28 cellular contexts compared by ENCODE assay signal in genomic region chr15:63565784-63566183, GRCh38. TPM values are rescaled to one million over a fixed set of nuclear protein-coding genes. Genes with fewer than 3 reads are reported as not detected.
A peak's percentile ranks its signal among the peaks of the same experiment; 100 is the strongest.
DNase-seq lines count a peak whose midpoint lies in the region; ATAC-seq and TF ChIP-seq lines count a peak whose summit lies in the region.
"Had no signal": no experiment of that assay in that cellular context is flagged by ENCODE, and none has a peak within 500 bp of the region (broad histone marks: within the 10 kb centered on the region; RNA-seq: fewer than 3 reads in every experiment).

No MANE protein-coding gene starts in this region.

- DNase-seq in activated naive CD4-positive, alpha-beta T cell treated with Interleukin-2 at 50 U/mL for 16 hours, result no peak
- DNase-seq in T-cell, result no peak
- DNase-seq in left colon, result no peak
- no peak for DNase-seq in stimulated activated effector memory CD8-positive, alpha-beta T cell treated with anti-CD3 and anti-CD28 coated beads, Interleukin-12 subunit alpha, Interleukin-12 subunit beta, amount 100 ng/mL, for 72 hours (ENCODE audit: low spot score in 2 of 2)
- DNase-seq in tibial artery, result no peak
- DNase-seq: ACHN; adrenal gland; C1 segment of cervical spinal cord; cortex of kidney; GF-D8; H7; kidney; MM.1S; naive B cell; NCI-H1436; NCI-H510A treated with DMSO at 0.1 percent for 48 hours; stimulated activated CD4-positive, alpha-beta T cell treated with anti-CD3 and anti-CD28 coated beads, Interleukin-15, amount 100 ng/mL, for 24 hours; stimulated activated CD8-positive, alpha-beta memory T cell treated with anti-CD3 and anti-CD28 coated beads, Interleukin-4, amount 100 ng/mL, for 48 hours; T-helper 9 cell had no signal

- intact Hi-C loops in left colon (cut with DNase I, micrococcal nuclease), result no loop called here
- intact Hi-C loops in tibial artery (cut with DNase I; ENCODE audit: low total_unique reads), result no loop called here

- ATAC-seq in T-cell (replicated peaks in 1 of 4) (no peak), left colon (peak; percentile 35), HG02885 (IDR thresholded peaks at IDR 0.05; ENCODE audit: poor library complexity, unreplicated experiment) (no peak), HG02884 (IDR thresholded peaks at IDR 0.05; ENCODE audit: unreplicated experiment) (no peak)
- ATAC-seq in stimulated activated effector memory CD8-positive, alpha-beta T cell treated with anti-CD3 and anti-CD28 coated beads, Interleukin-12 subunit alpha, Interleukin-12 subunit beta, amount 100 ng/mL, for 72 hours, result no peak
- ATAC-seq: K562, sciatic nerve had no signal

- peaks cover 14% of the 10 kb centered on the region for H3K36me3 Mint-ChIP-seq in activated naive CD4-positive, alpha-beta T cell treated with anti-CD3 and anti-CD28 coated beads, Interleukin-2, amount 50 U/mL, for 24 hours
- H3K36me3 Mint-ChIP-seq in T-cell, result peaks cover 54% of the 10 kb centered on the region
- H3K36me3 Mint-ChIP-seq in stimulated activated effector memory CD8-positive, alpha-beta T cell treated with anti-CD3 and anti-CD28 coated beads, Interleukin-12 subunit alpha, Interleukin-12 subunit beta, amount 100 ng/mL, for 72 hours, result peaks cover 100% of the 10 kb centered on the region

- POLR2A ChIA-PET in T-cell (lab: Charles Lee), result no interaction called here

- no peaks in the 10 kb centered on the region for H3K9me3 Mint-ChIP-seq in activated naive CD4-positive, alpha-beta T cell treated with anti-CD3 and anti-CD28 coated beads, Interleukin-2, amount 50 U/mL, for 24 hours
- H3K9me3 Mint-ChIP-seq in T-cell, result no peaks in the 10 kb centered on the region
- H3K9me3 Mint-ChIP-seq in stimulated activated effector memory CD8-positive, alpha-beta T cell treated with anti-CD3 and anti-CD28 coated beads, Interleukin-12 subunit alpha, Interleukin-12 subunit beta, amount 100 ng/mL, for 72 hours, result no peaks in the 10 kb centered on the region
- H3K9me3 Mint-ChIP-seq: naive B cell had no signal

- TF ChIP-seq CTCF in tibial artery (IDR thresholded peaks at IDR 0.05), result no peak

- H3K4me3 ChIP-seq in tibial artery, result no peak overlapping the region
- H3K4me3 ChIP-seq: adrenal gland, K562, lung, SK-N-MC, suprapubic skin, vagina had no signal

- H3K27ac Mint-ChIP-seq in activated naive CD4-positive, alpha-beta T cell treated with anti-CD3 and anti-CD28 coated beads, Interleukin-2, amount 50 U/mL, for 24 hours, result peak overlapping the region; percentile 82
- peak overlapping the region; percentile 37 to 53 for H3K27ac Mint-ChIP-seq in T-cell
- peak overlapping the region; percentile 29 for H3K27ac Mint-ChIP-seq in stimulated activated effector memory CD8-positive, alpha-beta T cell treated with anti-CD3 and anti-CD28 coated beads, Interleukin-12 subunit alpha, Interleukin-12 subunit beta, amount 100 ng/mL, for 72 hours

- no peak overlapping the region for H3K27ac ChIP-seq in tibial artery
- H3K27ac ChIP-seq: adrenal gland, SK-N-MC, suprapubic skin, vagina had no signal

- H3K4me1 Mint-ChIP-seq in activated naive CD4-positive, alpha-beta T cell treated with anti-CD3 and anti-CD28 coated beads, Interleukin-2, amount 50 U/mL, for 24 hours, result peaks cover 41% of the 10 kb centered on the region
- peaks cover 4 to 19% (median 12%) of the 10 kb centered on the region in 3 donors for H3K4me1 Mint-ChIP-seq in T-cell
- H3K4me1 Mint-ChIP-seq in stimulated activated effector memory CD8-positive, alpha-beta T cell treated with anti-CD3 and anti-CD28 coated beads, Interleukin-12 subunit alpha, Interleukin-12 subunit beta, amount 100 ng/mL, for 72 hours, result peaks cover 24% of the 10 kb centered on the region

- no peaks in the 10 kb centered on the region for H3K27me3 ChIP-seq in tibial artery
- H3K27me3 ChIP-seq: adrenal gland, suprapubic skin, vagina had no signal

- no peaks in the 10 kb centered on the region for H3K27me3 Mint-ChIP-seq in activated naive CD4-positive, alpha-beta T cell treated with anti-CD3 and anti-CD28 coated beads, Interleukin-2, amount 50 U/mL, for 24 hours
- H3K27me3 Mint-ChIP-seq in T-cell, result no peaks in the 10 kb centered on the region
- H3K27me3 Mint-ChIP-seq: naive B cell had no signal

- no peaks in the 10 kb centered on the region for H3K4me1 ChIP-seq in tibial artery
- H3K4me1 ChIP-seq: adrenal gland, suprapubic skin, vagina had no signal

- H3K9me3 ChIP-seq in tibial artery, result no peaks in the 10 kb centered on the region
- H3K9me3 ChIP-seq: adrenal gland, suprapubic skin, vagina had no signal

- CTCF ChIA-PET in T-cell (lab: Charles Lee), result no interaction called here

- H3K4me3 Mint-ChIP-seq in activated naive CD4-positive, alpha-beta T cell treated with anti-CD3 and anti-CD28 coated beads, Interleukin-2, amount 50 U/mL, for 24 hours, result no peak overlapping the region
- no peak overlapping the region for H3K4me3 Mint-ChIP-seq in T-cell
- H3K4me3 Mint-ChIP-seq in stimulated activated effector memory CD8-positive, alpha-beta T cell treated with anti-CD3 and anti-CD28 coated beads, Interleukin-12 subunit alpha, Interleukin-12 subunit beta, amount 100 ng/mL, for 72 hours, result no peak overlapping the region
- H3K4me3 Mint-ChIP-seq: naive B cell had no signal

- H3K36me3 ChIP-seq in tibial artery, result peaks cover 29 to 80% (median 76%) of the 10 kb centered on the region in 3 donors

RNA-seq across cellular contexts. Expression of gene FBXL22, which starts 31.4 kb away (rescaled TPM):
- total RNA-seq in T-cell (1 to 10 TPM in 4 of 5 donors, under 1 TPM in 1; 0.75 to 2.0 (median 1.5) TPM), left colon (1 to 10 TPM; 2.5 to 5.4 TPM)
- total RNA-seq: K562 had no signal

Comparison
In these comparisons a context has a peak if more than half of its experiments do, and no peak if none do; other contexts are left out.
1. H3K27ac Mint-ChIP-seq: peak in every context shown above with its lines; median percentile 82 in activated naive CD4-positive, alpha-beta T cell treated with anti-CD3 and anti-CD28 coated beads, Interleukin-2, amount 50 U/mL, for 24 hours; 45 in T-cell; 29 in stimulated activated effector memory CD8-positive, alpha-beta T cell treated with anti-CD3 and anti-CD28 coated beads, Interleukin-12 subunit alpha, Interleukin-12 subunit beta, amount 100 ng/mL, for 72 hours.